In the genomic region with DNA sequence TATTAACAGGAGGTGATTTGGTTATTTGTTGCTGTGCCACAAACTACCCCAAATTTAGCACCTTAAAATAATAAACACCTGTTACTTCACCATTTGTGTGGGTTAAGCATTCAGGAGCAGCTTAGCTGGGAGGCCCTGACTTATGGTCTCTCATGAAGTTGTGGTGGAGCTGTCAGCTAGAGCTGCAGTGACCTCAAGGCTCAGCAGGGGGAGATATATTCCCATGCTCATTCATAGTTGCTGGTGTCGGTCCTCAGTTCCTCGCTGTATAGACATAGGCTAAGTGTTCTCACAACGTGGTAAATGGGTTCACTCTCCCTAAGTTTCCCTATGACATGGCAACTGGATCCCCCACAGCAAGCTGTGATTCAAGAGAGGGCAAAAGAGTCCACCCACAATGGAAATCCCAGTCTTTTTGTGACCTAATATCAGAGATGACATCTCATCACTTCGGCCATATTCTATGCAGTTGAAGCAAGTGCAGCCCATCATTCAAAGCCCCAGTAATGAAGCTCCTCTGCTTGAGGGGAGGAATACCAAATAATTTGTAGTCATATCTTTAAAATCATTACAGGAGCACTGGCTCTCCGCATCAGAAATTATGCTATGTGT, we compare ENCODE assay signal across 8 cellular contexts. TPM values are rescaled to one million over a fixed set of nuclear protein-coding genes. Genes with fewer than 3 reads are reported as not detected.
DNase-seq lines count a peak whose midpoint lies in the region; ATAC-seq, FAIRE-seq and TF ChIP-seq lines count a peak whose summit lies in the region.

No MANE protein-coding gene starts in this region.

- no peak overlapping the region for H2AFZ ChIP-seq in K562 (ENCODE audit: low read depth, low read length)

- peak; percentile 52 for ATAC-seq in HG03108 (IDR thresholded peaks at IDR 0.05; ENCODE audit: unreplicated experiment)
- peak; percentile 85 for ATAC-seq in K562
- peak; percentile 84 for ATAC-seq in left lobe of liver
- ATAC-seq in thoracic aorta (ENCODE audit: insufficient number of reproducible peaks, low FRiP score, low read depth), result no peak
- ATAC-seq in HG03097 (IDR thresholded peaks at IDR 0.05; ENCODE audit: low FRiP score, unreplicated experiment), result no peak

- H3K9me3 ChIP-seq in K562 (replicated peaks; ENCODE audit: control insufficient read depth, insufficient read depth, low read depth, low read length) (no peaks in the 10 kb centered on the region), thoracic aorta (no peaks in the 10 kb centered on the region)

- H3K27me3 ChIP-seq in K562 (ENCODE audit: control insufficient read depth in 2 of 2, insufficient read depth in 2 of 2, low read length in 2 of 2) (no peaks in the 10 kb centered on the region), thoracic aorta (replicated peaks; ENCODE audit: insufficient read depth) (no peaks in the 10 kb centered on the region)

- no peaks in the 10 kb centered on the region for H4K20me1 ChIP-seq in K562 (replicated peaks; ENCODE audit: control insufficient read depth, insufficient read depth, low read length)

- no peaks in the 10 kb centered on the region for H3K79me2 ChIP-seq in K562 (ENCODE audit: control insufficient read depth, insufficient read depth, low read length)

- peak; percentile 57 to 73 (median 69) for TF ChIP-seq CTCF in K562 (IDR thresholded peaks at IDR 0.05 in 2 of 3, conservative IDR thresholded peaks at IDR 0.05 in 1 of 3; ENCODE audit: insufficient read depth in 2 of 3, low read depth in 1 of 3, low read length in 3 of 3)
- peak; percentile 17 for TF ChIP-seq CTCF in thoracic aorta (IDR thresholded peaks at IDR 0.05)

- DNase-seq in GDM1 (lab: John Stamatoyannopoulos, UW) (peak; percentile 1), NOMO-1 treated with dmso at 0.1 percent for 144 hours (lab: John Stamatoyannopoulos, UW; ENCODE audit: unreplicated experiment) (peak; percentile 9), K562 (ENCODE audit: extremely low read depth in 1 of 4, low spot score in 3 of 4) (peak; percentile 22 to 50 (median 29)), left lobe of liver (ENCODE audit: low spot score) (no peak), thoracic aorta (ENCODE audit: low spot score) (no peak)

- no TSS peak for BruUV-seq in K562 (replicated peaks; lab: Mats Ljungman, UMichigan)

- no peak overlapping the region for H3K4me3 ChIP-seq in K562
- H3K4me3 ChIP-seq in thoracic aorta, result no peak overlapping the region

- 7% methylated on average over 5 of the region's 5 CpGs for WGBS in K562 (ENCODE audit: insufficient coverage, low coverage, missing lambda C conversion rate)

- TF ChIP-seq EP300 in K562 (IDR thresholded peaks at IDR 0.05; ENCODE audit: low read length), result no peak

- POLR2A ChIA-PET in K562 (lab: Yijun Ruan, JAX), result interaction anchor here (1.4 kb wide), 1 partner anchor 9 kb away, joined by 3 read pairs; no protein-coding TSS in a partner anchor

- no peak overlapping the region for H3K4me2 ChIP-seq in K562 (ENCODE audit: insufficient read depth, low read length)

- intact Hi-C loops in K562 (cut with micrococcal nuclease), result loop anchor here (1.0 kb wide), 1 partner anchor 258 kb away; no protein-coding TSS in a partner anchor

- FAIRE-seq in A204.1 (lab: Jason Lieb, UNC), result peak; percentile 49
- FAIRE-seq in K562 (lab: Jason Lieb, UNC), result peak; percentile 89

- H3K4me1 ChIP-seq in K562 (replicated peaks in 1 of 2; ENCODE audit: control insufficient read depth in 2 of 2, insufficient read depth in 2 of 2, low read length in 2 of 2) (no peaks in the 10 kb centered on the region), thoracic aorta (ENCODE audit: control insufficient read depth in 1 of 2, low read depth in 2 of 2) (no peaks in the 10 kb centered on the region)

- CTCF ChIA-PET in K562 (lab: Yijun Ruan, JAX; ENCODE audit: low intra/inter-chr PET ratio), result interaction anchor here (0.5 to 2.8 kb wide), 4 partner anchors 259 to 1611 kb away, joined by 3 to 26 read pairs (median 4); no protein-coding TSS in a partner anchor

- H3K27ac ChIP-seq in K562 (ENCODE audit: extremely low read depth, low read depth, low read length) (no peak overlapping the region), thoracic aorta (no peak overlapping the region)

- H3K9ac ChIP-seq in K562 (ENCODE audit: insufficient read depth in 1 of 2, low read depth in 2 of 2, low read length in 2 of 2), result no peak overlapping the region

- no peaks in the 10 kb centered on the region for H3K9me1 ChIP-seq in K562 (ENCODE audit: control insufficient read depth, insufficient read depth, low read length)

- in situ Hi-C loops in K562 (cut with MboI), result no loop called here

- no peak for TF ChIP-seq POLR2A in K562 (conservative IDR thresholded peaks at IDR 0.05)

- H3K36me3 ChIP-seq in K562 (ENCODE audit: control insufficient read depth, insufficient read depth, low read length) (no peaks in the 10 kb centered on the region), thoracic aorta (no peaks in the 10 kb centered on the region)

- TF ChIP-seq RAD21 in K562 (CRISPR knock-in tag; conservative IDR thresholded peaks at IDR 0.05 in 1 of 2, IDR thresholded peaks at IDR 0.05 in 1 of 2), result peak in 1 of 2 experiments; percentile 67; a peak in 3 of 4 replicates

TF ChIP-seq in K562, 482 proteins besides CTCF, POLR2A, EP300 and RAD21 (continues in another document):
- TF ChIP-seq CREM (IDR thresholded peaks at IDR 0.05; ENCODE audit: low read depth), result 0 out of 2 replicates have a peak, but pooled peaks have one; percentile 10

RNA-seq across cellular contexts. Expression of a gene that starts 41.1 kb away (rescaled TPM):
- not detected in 2 replicates for total RNA-seq in K562 (2011; cell fraction: chromatin; rRNA removed; ENCODE audit: low replicate concordance)
- not detected in 2 replicates for total RNA-seq in K562 (2011; cell fraction: nucleolus; rRNA removed)
- total RNA-seq in K562 (2011; cell fraction: nucleoplasm; rRNA removed), result not detected in 2 replicates
- total RNA-seq in K562 (2014; rRNA removed) (not detected in 2 replicates), K562 (2014; rRNA removed; fragmentation: Illumina TruSeq; extraction: Trizol) (not detected in 2 replicates), K562 (2015; rRNA removed; fragmentation: Illumina TruSeq; extraction: Trizol) (not detected in 2 replicates), K562 (2021) (not detected in 2 replicates), left lobe of liver (not detected), thoracic aorta (not detected)
- polyA plus RNA-seq in K562 (2011; rRNA removed) (not detected in 2 replicates), K562 (2014; fragmentation: Illumina TruSeq; extraction: Trizol) (not detected in 2 replicates), K562 (2014; fragmentation: Nextera tagmentation; extraction: Ambion mirVana) (not detected), K562 (2014; rRNA removed) (0.07 TPM in 1 of 2 replicates, not detected in the other)
- not detected in 2 replicates for polyA plus RNA-seq in K562 (2011; cell fraction: cytosol; rRNA removed)
- not detected in 2 replicates for polyA plus RNA-seq in K562 (2011; cell fraction: nucleus; rRNA removed)
- 0.29 TPM in 1 of 2 replicates, not detected in the other for polyA plus RNA-seq in K562 (2012)
- polyA minus RNA-seq in K562 (2011; rRNA and poly(A)+ RNA removed), result not detected in 2 replicates
- polyA minus RNA-seq in K562 (2011; cell fraction: cytosol; rRNA and poly(A)+ RNA removed), result not detected in 2 replicates
- not detected in 2 replicates for polyA minus RNA-seq in K562 (2011; cell fraction: nucleus; rRNA and poly(A)+ RNA removed)

RNA-seq across cellular contexts. Expression of a gene that starts 41.6 kb away (rescaled TPM):
- total RNA-seq in K562 (2011; cell fraction: chromatin; rRNA removed; ENCODE audit: low replicate concordance), result not detected in 2 replicates
- not detected in 2 replicates for total RNA-seq in K562 (2011; cell fraction: nucleolus; rRNA removed)
- not detected in 2 replicates for total RNA-seq in K562 (2011; cell fraction: nucleoplasm; rRNA removed)
- not detected in 2 replicates for total RNA-seq in K562 (2014; rRNA removed)
- not detected in 2 replicates for total RNA-seq in K562 (2014; rRNA removed; fragmentation: Illumina TruSeq; extraction: Trizol)
- total RNA-seq in K562 (2015; rRNA removed; fragmentation: Illumina TruSeq; extraction: Trizol), result not detected in 2 replicates
- not detected in 2 replicates for total RNA-seq in K562 (2021)
- not detected in 2 replicates for polyA plus RNA-seq in K562 (2011; rRNA removed)
- not detected in 2 replicates for polyA plus RNA-seq in K562 (2011; cell fraction: cytosol; rRNA removed)
- polyA plus RNA-seq in K562 (2011; cell fraction: nucleus; rRNA removed), result not detected in 2 replicates
- polyA plus RNA-seq in K562 (2012), result not detected in 2 replicates
- not detected in 2 replicates for polyA plus RNA-seq in K562 (2014; fragmentation: Illumina TruSeq; extraction: Trizol)
- polyA plus RNA-seq in K562 (2014; fragmentation: Nextera tagmentation; extraction: Ambion mirVana), result not detected
- not detected in 2 replicates for polyA plus RNA-seq in K562 (2014; rRNA removed)
- polyA minus RNA-seq in K562 (2011; rRNA and poly(A)+ RNA removed), result not detected in 2 replicates
- polyA minus RNA-seq in K562 (2011; cell fraction: cytosol; rRNA and poly(A)+ RNA removed), result not detected in 2 replicates
- not detected in 2 replicates for polyA minus RNA-seq in K562 (2011; cell fraction: nucleus; rRNA and poly(A)+ RNA removed)
- total RNA-seq in left lobe of liver, result not detected
- total RNA-seq in thoracic aorta, result not detected

RNA-seq across cellular contexts. Expression of a gene that starts 57.4 kb away (rescaled TPM):
- total RNA-seq in K562 (2011; cell fraction: chromatin; rRNA removed; ENCODE audit: low replicate concordance), result 1.3 and 4.2 TPM in 2 replicates
- 1.2 and 1.8 TPM in 2 replicates for total RNA-seq in K562 (2011; cell fraction: nucleolus; rRNA removed)
- total RNA-seq in K562 (2011; cell fraction: nucleoplasm; rRNA removed), result 2.4 and 4.1 TPM in 2 replicates
- total RNA-seq in K562 (2014; rRNA removed) (8.8 and 9.7 TPM in 2 replicates), K562 (2014; rRNA removed; fragmentation: Illumina TruSeq; extraction: Trizol) (9.0 and 9.9 TPM in 2 replicates), K562 (2015; rRNA removed; fragmentation: Illumina TruSeq; extraction: Trizol) (10.1 and 10.3 TPM in 2 replicates), K562 (2021) (9.1 TPM in 2 replicates), left lobe of liver (6.4 TPM), thoracic aorta (10 to 100 TPM in 1 of 2 donors, 1 to 10 TPM in 1; 4.7 to 10.4 TPM)
- polyA plus RNA-seq in K562 (2011; rRNA removed) (3.6 and 4.7 TPM in 2 replicates), K562 (2014; fragmentation: Illumina TruSeq; extraction: Trizol) (6.9 and 8.1 TPM in 2 replicates), K562 (2014; fragmentation: Nextera tagmentation; extraction: Ambion mirVana) (1 to 10 TPM; 3.0 TPM), K562 (2014; rRNA removed) (11.6 and 12.1 TPM in 2 replicates)
- 2.4 and 5.5 TPM in 2 replicates for polyA plus RNA-seq in K562 (2011; cell fraction: cytosol; rRNA removed)
- polyA plus RNA-seq in K562 (2011; cell fraction: nucleus; rRNA removed), result 2.2 and 2.6 TPM in 2 replicates
- 10.3 and 12.8 TPM in 2 replicates for polyA plus RNA-seq in K562 (2012)
- 2.3 and 3.0 TPM in 2 replicates for polyA minus RNA-seq in K562 (2011; rRNA and poly(A)+ RNA removed)
- 2.0 and 3.1 TPM in 2 replicates for polyA minus RNA-seq in K562 (2011; cell fraction: cytosol; rRNA and poly(A)+ RNA removed)
- polyA minus RNA-seq in K562 (2011; cell fraction: nucleus; rRNA and poly(A)+ RNA removed), result 2.6 and 5.8 TPM in 2 replicates

Comparison
In these comparisons a context has a peak if more than half of its experiments do, and no peak if none do; other contexts are left out.
1. DNase-seq: peak in GDM1 (single experiment), NOMO-1 treated with dmso at 0.1 percent for 144 hours (single experiment) and K562 (4 of 4); none in left lobe of liver (single experiment) and thoracic aorta (single experiment).
2. ATAC-seq: peak in HG03108 (single experiment), K562 (single experiment) and left lobe of liver (single experiment); none in thoracic aorta (single experiment) and HG03097 (single experiment).